In genomic region chr12:81963651-81964050, GRCh38 we compare ENCODE assay signal across 16 cellular contexts.
DNase-seq lines count a peak whose midpoint lies in the region; FAIRE-seq and TF ChIP-seq lines count a peak whose summit lies in the region.
"Had no signal": no experiment of that assay in that cellular context is flagged by ENCODE, and none has a peak within 500 bp of the region (broad histone marks: within the 10 kb centered on the region; RNA-seq: fewer than 3 reads in every experiment).

No MANE protein-coding gene starts in this region.

- DNase-seq in RCC 7860 (ENCODE audit: low spot score) (no peak), kidney tubule cell (ENCODE audit: low spot score) (peak; percentile 16), posterior vena cava (ENCODE audit: low spot score) (no peak), cortex of kidney (lab: John Stamatoyannopoulos, UW) (no peak)
- no peak for DNase-seq in stimulated activated CD4-positive, alpha-beta T cell treated with anti-CD3 and anti-CD28 coated beads, Interleukin-12 subunit alpha, Interleukin-12 subunit beta, amount 100 ng/mL, for 4 hours
- DNase-seq: C1 segment of cervical spinal cord; CD4-positive, alpha-beta memory T cell; COR-L47; DMS153; DND-41; H9 had no signal

- intact Hi-C loops in posterior vena cava (cut with DNase I): no loop called here

- FAIRE-seq in RCC 7860 (lab: Jason Lieb, UNC): peak; percentile 50
- FAIRE-seq: G401.6, GM12891, GM18507 had no signal

- TF ChIP-seq CTCF in 22Rv1 (IDR thresholded peaks at IDR 0.05) (peak; percentile 9; the same call in 1 of the 2 replicates), LNCAP (IDR thresholded peaks at IDR 0.05) (peak; percentile 30; the same call in 1 of the 2 replicates)

- H3K27ac ChIP-seq in 22Rv1: no peak overlapping the region
